Comparison of ENCODE assay signal across 35 cellular contexts in genomic region chr11:89052220-89052619, GRCh38. TPM values are rescaled to one million over a fixed set of nuclear protein-coding genes. Genes with fewer than 3 reads are reported as not detected.
"Had no signal": no experiment of that assay in that cellular context is flagged by ENCODE, and none has a peak within 500 bp of the region (broad histone marks: within the 10 kb centered on the region; RNA-seq: fewer than 3 reads in every experiment).

No MANE protein-coding gene starts in this region.

- ATAC-seq: activated naive CD4-positive, alpha-beta T cell treated with anti-CD3 and anti-CD28 coated beads, Interleukin-2, amount 50 U/mL, for 72 hours; activated naive CD8-positive, alpha-beta T cell treated with anti-CD3 and anti-CD28 coated beads, Interleukin-2, amount 50 U/mL, for 24 hours; activated T-cell treated with anti-CD3 and anti-CD28 coated beads, Interleukin-2, amount 50 U/mL, for 4 hours; activated T-cell treated with anti-CD3 and anti-CD28 coated beads, Interleukin-2, amount 50 U/mL, for 72 hours; activated T-helper 17 cell treated with anti-CD3 and anti-CD28 coated beads, Interleukin-2, amount 50 U/mL, for 72 hours; body of pancreas had no signal

- H3K4me3 ChIP-seq: adrenal gland, ascending aorta, body of pancreas, breast epithelium, cardiac muscle cell had no signal

- H3K36me3 ChIP-seq: adrenal gland, ascending aorta, brain microvascular endothelial cell, breast epithelium, cardiac muscle cell had no signal

- H3K9me3 ChIP-seq: adrenal gland, ascending aorta, body of pancreas, breast epithelium had no signal

- DNase-seq: activated effector memory CD4-positive, alpha-beta T cell treated with anti-CD3 and anti-CD28 coated beads, Interleukin-2, amount 50 U/mL, for 16 hours; activated effector memory CD4-positive, alpha-beta T cell treated with Interleukin-2 at 50 U/mL for 16 hours; activated gamma-delta T cell; activated gamma-delta T cell treated with Interleukin-2 at 50 U/mL for 16 hours; activated naive CD4-positive, alpha-beta T cell; activated naive CD4-positive, alpha-beta T cell treated with anti-CD3 and anti-CD28 coated beads for 36 hours; activated naive CD4-positive, alpha-beta T cell treated with anti-CD3 and anti-CD28 coated beads, Interleukin-2, amount 10 ng/mL, durations not matched to agents 7 days and 5 days; activated naive CD4-positive, alpha-beta T cell treated with anti-CD3 and anti-CD28 coated beads, Interleukin-2, amount 50 U/mL, for 16 hours; activated naive CD4-positive, alpha-beta T cell treated with Interleukin-2 at 50 U/mL for 16 hours; activated naive CD8-positive, alpha-beta T cell treated with anti-CD3 and anti-CD28 coated beads for 36 hours; activated naive CD8-positive, alpha-beta T cell treated with anti-CD3 and anti-CD28 coated beads, Interleukin-2, amount 10 ng/mL, durations not matched to agents 7 days and 5 days; activated naive CD8-positive, alpha-beta T cell treated with anti-CD3 and anti-CD28 coated beads, Interleukin-2, amount 50 U/mL, for 24 hours; activated T-cell treated with anti-CD3 and anti-CD28 coated beads, Interleukin-2, amount 50 U/mL, for 1 hour; activated T-cell treated with anti-CD3 and anti-CD28 coated beads, Interleukin-2, amount 50 U/mL, for 24 hours; activated T-cell treated with anti-CD3 and anti-CD28 coated beads, Interleukin-2, amount 50 U/mL, for 4 hours; activated T-cell treated with anti-CD3 and anti-CD28 coated beads, Interleukin-2, amount 50 U/mL, for 48 hours; activated T-cell treated with anti-CD3 and anti-CD28 coated beads, Interleukin-2, amount 50 U/mL, for 72 hours; adrenal gland; amniotic stem cell; amygdala; anterior cingulate cortex; aorta; body of pancreas; brain microvascular endothelial cell; caudate nucleus; central memory CD4-positive, alpha-beta T cell; cerebellar nuclear complex had no signal

- H3K27me3 ChIP-seq: adrenal gland, ascending aorta, body of pancreas, brain microvascular endothelial cell, breast epithelium, cardiac muscle cell had no signal

- H3K27ac ChIP-seq: adrenal gland, ascending aorta, body of pancreas, brain microvascular endothelial cell, breast epithelium, cardiac muscle cell had no signal

- H3K4me1 ChIP-seq: adrenal gland, ascending aorta, body of pancreas, breast epithelium had no signal

RNA-seq across cellular contexts. Expression of gene GRM5, which starts 13.6 kb away (rescaled TPM):
- total RNA-seq: activated naive CD4-positive, alpha-beta T cell treated with anti-CD3 and anti-CD28 coated beads for 36 hours; activated naive CD4-positive, alpha-beta T cell treated with anti-CD3 and anti-CD28 coated beads, Interleukin-2, amount 50 U/mL, for 72 hours; activated naive CD8-positive, alpha-beta T cell treated with anti-CD3 and anti-CD28 coated beads for 36 hours; activated naive CD8-positive, alpha-beta T cell treated with anti-CD3 and anti-CD28 coated beads, Interleukin-2, amount 10 ng/mL, durations not matched to agents 7 days and 5 days; activated T-cell treated with anti-CD3 and anti-CD28 coated beads, Interleukin-2, amount 50 U/mL, for 4 hours; activated T-cell treated with anti-CD3 and anti-CD28 coated beads, Interleukin-2, amount 50 U/mL, for 72 hours; activated T-helper 1 cell treated with anti-CD3 and anti-CD28 coated beads, Interleukin-12 subunit alpha, Interleukin-12 subunit beta, Interleukin-2, Interleukin-4 antibody, amounts not matched to agents 30 ng/mL and 10 ng/mL and 1 ng/mL, durations not matched to agents 14 hours and 24 hours and 36 hours; activated T-helper 17 cell treated with anti-CD3 and anti-CD28 coated beads, Interleukin-2, amount 50 U/mL, for 72 hours; activated T-helper 2 cell treated with anti-CD3 and anti-CD28 coated beads, Interferon-gamma antibody, Interleukin-2, Interleukin-4, amounts not matched to agents 10 μg/mL and 5 μg/mL and 100 μg/mL, durations not matched to agents 14 hours and 24 hours and 36 hours; bronchial epithelial cell had no signal
- polyA plus RNA-seq: cardiac muscle cell had no signal
